ENCODE assay signal across 8 cellular contexts in genomic region chrX:40877869-40878268, GRCh38.
DNase-seq lines count a peak whose midpoint lies in the region; ATAC-seq and TF ChIP-seq lines count a peak whose summit lies in the region.
"Had no signal": no experiment of that assay in that cellular context is flagged by ENCODE, and none has a peak within 500 bp of the region (broad histone marks: within the 10 kb centered on the region; RNA-seq: fewer than 3 reads in every experiment).

No MANE protein-coding gene starts in this region.

- no peak overlapping the region for H3K4me3 ChIP-seq in stomach

- no peak for TF ChIP-seq EP300 in stomach (IDR thresholded peaks at IDR 0.05)

- H3K36me3 Mint-ChIP-seq in osteocyte (ENCODE audit: unreplicated experiment), result no peaks in the 10 kb centered on the region

- intact Hi-C loops in stomach (cut with DNase I; ENCODE audit: low total_unique reads), result loop anchor here (10.0 kb wide), 1 partner anchor 237 kb away; no protein-coding TSS in a partner anchor

- H3K4me1 Mint-ChIP-seq in osteocyte (ENCODE audit: unreplicated experiment), result no peaks in the 10 kb centered on the region

- H3K27me3 Mint-ChIP-seq in osteocyte (ENCODE audit: unreplicated experiment), result no peaks in the 10 kb centered on the region
- H3K27me3 Mint-ChIP-seq: stimulated activated naive CD8-positive, alpha-beta T cell treated with anti-CD3 and anti-CD28 coated beads, Interleukin-15, Interleukin-2, amounts not matched to agents 100 ng/mL and 50 ng/mL, for 24 hours had no signal

- H3K4me3 Mint-ChIP-seq in osteocyte (ENCODE audit: unreplicated experiment), result no peak overlapping the region
- H3K4me3 Mint-ChIP-seq: stimulated activated naive CD8-positive, alpha-beta T cell treated with anti-CD3 and anti-CD28 coated beads, Interleukin-15, Interleukin-2, amounts not matched to agents 100 ng/mL and 50 ng/mL, for 24 hours had no signal

- H3K27ac ChIP-seq in stomach, result no peak overlapping the region

- peaks cover 4% of the 10 kb centered on the region for H3K9me3 Mint-ChIP-seq in osteocyte (ENCODE audit: unreplicated experiment)
- H3K9me3 Mint-ChIP-seq: stimulated activated naive CD8-positive, alpha-beta T cell treated with anti-CD3 and anti-CD28 coated beads, Interleukin-15, Interleukin-2, amounts not matched to agents 100 ng/mL and 50 ng/mL, for 24 hours had no signal

- 5 to 20% (median 18%) methylated on average over 4 of the region's 4 CpGs for WGBS in stomach, 5 donors

- peak; percentile 15 for DNase-seq in GM03348 (ENCODE audit: low spot score)
- DNase-seq in NAMALWA (ENCODE audit: low spot score), result peak; percentile 37
- DNase-seq in dermis microvascular lymphatic vessel endothelial cell (ENCODE audit: low read depth in 2 of 2), result peak; percentile 25 to 45
- DNase-seq in osteocyte (ENCODE audit: extremely low spot score, unreplicated experiment), result no peak
- DNase-seq in stomach, result no peak
- no peak for DNase-seq in glomerular visceral epithelial cell (ENCODE audit: extremely low spot score)

- TF ChIP-seq CTCF in osteocyte (IDR thresholded peaks at IDR 0.05) (peak; percentile 50), stomach (IDR thresholded peaks at IDR 0.05) (peak in 3 of 7 experiments; percentile 19 to 34 (median 31))

- no peak for TF ChIP-seq POLR2A in stomach (IDR thresholded peaks at IDR 0.05)

- no peak overlapping the region for H3K27ac Mint-ChIP-seq in osteocyte (ENCODE audit: unreplicated experiment)
- H3K27ac Mint-ChIP-seq: stimulated activated naive CD8-positive, alpha-beta T cell treated with anti-CD3 and anti-CD28 coated beads, Interleukin-15, Interleukin-2, amounts not matched to agents 100 ng/mL and 50 ng/mL, for 24 hours had no signal

- ATAC-seq in GM18907 (IDR thresholded peaks at IDR 0.05; ENCODE audit: unreplicated experiment), result no peak

- H3K4me1 ChIP-seq in stomach, result no peaks in the 10 kb centered on the region

- H3K27me3 ChIP-seq in stomach, result peaks cover 0 to 6% (median 0%) of the 10 kb centered on the region in 3 donors

- no peaks in the 10 kb centered on the region for H3K9me3 ChIP-seq in stomach

- no peaks in the 10 kb centered on the region for H3K36me3 ChIP-seq in stomach

Comparison
In these comparisons a context has a peak if more than half of its experiments do, and no peak if none do; other contexts are left out.
1. DNase-seq: peak in GM03348 (single experiment), NAMALWA (single experiment) and dermis microvascular lymphatic vessel endothelial cell (2 of 2); none in osteocyte (single experiment), stomach (single experiment) and glomerular visceral epithelial cell (single experiment).